16 cellular contexts compared by ENCODE assay signal in genomic region chr11:66293352-66293751, GRCh38. TPM values are rescaled to one million over a fixed set of nuclear protein-coding genes. Genes with fewer than 3 reads are reported as not detected.
"Had no signal": no experiment of that assay in that cellular context is flagged by ENCODE, and none has a peak within 500 bp of the region (broad histone marks: within the 10 kb centered on the region; RNA-seq: fewer than 3 reads in every experiment).

No MANE protein-coding gene starts in this region.

- H3K4me1 ChIP-seq: foreskin keratinocyte, parathyroid adenoma had no signal

- H3K27ac Mint-ChIP-seq: activated CD8-positive, alpha-beta T cell treated with anti-CD3 and anti-CD28 coated beads for 36 hours; activated naive CD4-positive, alpha-beta T cell treated with anti-CD3 and anti-CD28 coated beads for 36 hours had no signal

- H3K79me2 ChIP-seq: parathyroid adenoma had no signal

- H3K9me3 ChIP-seq: stomach, thyroid gland, uterus had no signal

- H3K27ac ChIP-seq: foreskin keratinocyte, parathyroid adenoma, stomach, thyroid gland, uterus had no signal

- H3K9ac ChIP-seq: parathyroid adenoma had no signal

- H3K4me3 ChIP-seq: thyroid gland, uterus had no signal

- FAIRE-seq: endothelial cell of umbilical vein had no signal

- DNase-seq: activated CD4-positive, CD25-positive, alpha-beta regulatory T cell treated with anti-CD3 and anti-CD28 coated beads, Interleukin-2, amount 50 U/mL, for 72 hours; activated CD8-positive, alpha-beta memory T cell treated with anti-CD3 and anti-CD28 coated beads, Interleukin-2, amount 50 U/mL, for 48 hours; activated CD8-positive, alpha-beta T cell treated with anti-CD3 and anti-CD28 coated beads for 36 hours; activated naive CD4-positive, alpha-beta T cell treated with anti-CD3 and anti-CD28 coated beads for 36 hours; amniotic stem cell; foreskin keratinocyte; stimulated activated CD4-positive, alpha-beta T cell treated with anti-CD3 and anti-CD28 coated beads, Interleukin-4, amount 100 ng/mL, for 24 hours; stomach; thyroid gland; uterus had no signal

- H3K9me3 Mint-ChIP-seq: activated CD8-positive, alpha-beta T cell treated with anti-CD3 and anti-CD28 coated beads for 36 hours; activated naive CD4-positive, alpha-beta T cell treated with anti-CD3 and anti-CD28 coated beads for 36 hours had no signal

- H3K36me3 ChIP-seq: stomach, thyroid gland, uterus had no signal

- ATAC-seq: activated CD8-positive, alpha-beta T cell treated with anti-CD3 and anti-CD28 coated beads for 36 hours; foreskin keratinocyte had no signal

RNA-seq across cellular contexts. Expression of gene TMEM151A, which starts 1.7 kb away (rescaled TPM):
- total RNA-seq: activated CD8-positive, alpha-beta T cell treated with anti-CD3 and anti-CD28 coated beads for 36 hours; activated naive CD4-positive, alpha-beta T cell treated with anti-CD3 and anti-CD28 coated beads for 36 hours; endothelial cell of umbilical vein; lung microvascular endothelial cell; T-helper 2 cell treated with Interferon-gamma antibody and Interleukin-4, amounts not matched to agents 100 ng/mL and 5 ng/mL, for 36 hours had no signal
- polyA plus RNA-seq: endothelial cell of umbilical vein had no signal

RNA-seq across cellular contexts. Expression of gene CNIH2, which starts 15.4 kb away (rescaled TPM):
- total RNA-seq: stomach, thyroid gland had no signal

RNA-seq across cellular contexts. Expression of gene CD248, which starts 23.5 kb away (rescaled TPM):
- total RNA-seq: endothelial cell of umbilical vein, foreskin keratinocyte, renal cortical epithelial cell had no signal
- polyA plus RNA-seq: neural cell had no signal
